ENCODE assay signal across 24 cellular contexts in the genomic region with DNA sequence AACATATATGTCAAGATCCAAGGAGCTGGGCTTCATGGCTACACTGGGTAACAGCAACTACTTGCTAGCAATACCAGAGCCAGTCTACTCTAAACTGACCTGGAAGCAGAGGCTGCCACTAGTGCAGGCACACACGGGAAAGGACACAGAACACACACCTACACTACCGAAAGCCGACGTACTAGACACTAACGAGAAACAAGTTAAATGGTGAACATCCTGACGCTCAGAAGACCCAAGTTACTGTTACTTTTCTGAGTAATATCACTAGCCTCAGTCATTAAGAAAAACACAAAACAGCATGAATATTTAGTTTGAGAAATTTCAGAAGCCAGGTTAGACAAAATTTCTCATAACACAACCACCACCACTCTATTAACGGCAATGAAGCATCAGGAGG.
"Had no signal": no experiment of that assay in that cellular context is flagged by ENCODE, and none has a peak within 500 bp of the region (broad histone marks: within the 10 kb centered on the region; RNA-seq: fewer than 3 reads in every experiment).

No MANE protein-coding gene starts in this region.

- H3K4me3 Mint-ChIP-seq: activated naive CD4-positive, alpha-beta T cell treated with anti-CD3 and anti-CD28 coated beads, Interleukin-2, amount 10 ng/mL, durations not matched to agents 7 days and 5 days; activated naive CD8-positive, alpha-beta T cell treated with anti-CD3 and anti-CD28 coated beads, Interleukin-2, amount 10 ng/mL, durations not matched to agents 7 days and 5 days; brain; T-helper 17 cell; T-helper 2 cell treated with Interferon-gamma antibody and Interleukin-4, amounts not matched to agents 5 μg/mL and 100 μg/mL, for 36 hours had no signal

- H3K27me3 Mint-ChIP-seq: activated naive CD4-positive, alpha-beta T cell treated with anti-CD3 and anti-CD28 coated beads, Interleukin-2, amount 10 ng/mL, durations not matched to agents 7 days and 5 days; activated naive CD8-positive, alpha-beta T cell treated with anti-CD3 and anti-CD28 coated beads, Interleukin-2, amount 10 ng/mL, durations not matched to agents 7 days and 5 days; brain; T-helper 17 cell had no signal

- DNase-seq: activated CD4-positive, alpha-beta T cell treated with anti-CD3 and anti-CD28 coated beads for 4 hours; activated CD4-positive, alpha-beta T cell treated with anti-CD3 and anti-CD28 coated beads, Interleukin-2, amount 50 U/mL, for 1 hour; activated CD4-positive, alpha-beta T cell treated with anti-CD3 and anti-CD28 coated beads, Interleukin-2, amount 50 U/mL, for 48 hours; activated CD4-positive, CD25-positive, alpha-beta regulatory T cell; activated CD4-positive, CD25-positive, alpha-beta regulatory T cell treated with anti-CD3 and anti-CD28 coated beads, Interleukin-2, amount 50 U/mL, for 72 hours; activated CD8-positive, alpha-beta memory T cell treated with anti-CD3 and anti-CD28 coated beads, Interleukin-2, amount 50 U/mL, for 48 hours; activated effector memory CD4-positive, alpha-beta T cell treated with anti-CD3 and anti-CD28 coated beads, Interleukin-2, amount 50 U/mL, for 16 hours; activated naive CD4-positive, alpha-beta T cell treated with anti-CD3 and anti-CD28 coated beads, Interleukin-2, amount 10 ng/mL, durations not matched to agents 7 days and 5 days; activated naive CD8-positive, alpha-beta T cell treated with anti-CD3 and anti-CD28 coated beads, Interleukin-2, amount 10 ng/mL, durations not matched to agents 7 days and 5 days; activated T-cell treated with anti-CD3 and anti-CD28 coated beads for 4 hours; central memory CD4-positive, alpha-beta T cell; cerebellar nuclear complex; colonic mucosa; effector CD8-positive, alpha-beta T cell; foreskin fibroblast; head of caudate nucleus; T-helper 1 cell; T-helper 17 cell; T1000 had no signal

- H3K9me3 Mint-ChIP-seq: activated naive CD4-positive, alpha-beta T cell treated with anti-CD3 and anti-CD28 coated beads, Interleukin-2, amount 10 ng/mL, durations not matched to agents 7 days and 5 days; activated naive CD4-positive, alpha-beta T cell treated with anti-CD3 and anti-CD28 coated beads, Interleukin-2, amount 50 U/mL, for 72 hours; activated naive CD8-positive, alpha-beta T cell treated with anti-CD3 and anti-CD28 coated beads, Interleukin-2, amount 10 ng/mL, durations not matched to agents 7 days and 5 days; activated T-helper 2 cell treated with anti-CD3 and anti-CD28 coated beads, Interferon-gamma antibody, Interleukin-2, Interleukin-4, amounts not matched to agents 10 μg/mL and 5 μg/mL and 100 μg/mL, durations not matched to agents 14 hours and 24 hours and 36 hours; brain; T-helper 2 cell treated with Interferon-gamma antibody and Interleukin-4, amounts not matched to agents 5 μg/mL and 100 μg/mL, for 36 hours had no signal

- ATAC-seq: esophagus mucosa, T-helper 17 cell had no signal

- H3K27ac Mint-ChIP-seq: activated naive CD4-positive, alpha-beta T cell treated with anti-CD3 and anti-CD28 coated beads, Interleukin-2, amount 10 ng/mL, durations not matched to agents 7 days and 5 days; activated naive CD8-positive, alpha-beta T cell treated with anti-CD3 and anti-CD28 coated beads, Interleukin-2, amount 10 ng/mL, durations not matched to agents 7 days and 5 days; activated T-helper 2 cell treated with anti-CD3 and anti-CD28 coated beads, Interferon-gamma antibody, Interleukin-2, Interleukin-4, amounts not matched to agents 10 μg/mL and 5 μg/mL and 100 μg/mL, durations not matched to agents 14 hours and 24 hours and 36 hours; T-helper 17 cell; T-helper 2 cell treated with Interferon-gamma antibody and Interleukin-4, amounts not matched to agents 5 μg/mL and 100 μg/mL, for 36 hours had no signal
